ENCODE assay signal across 1 cellular context in the genomic region with DNA sequence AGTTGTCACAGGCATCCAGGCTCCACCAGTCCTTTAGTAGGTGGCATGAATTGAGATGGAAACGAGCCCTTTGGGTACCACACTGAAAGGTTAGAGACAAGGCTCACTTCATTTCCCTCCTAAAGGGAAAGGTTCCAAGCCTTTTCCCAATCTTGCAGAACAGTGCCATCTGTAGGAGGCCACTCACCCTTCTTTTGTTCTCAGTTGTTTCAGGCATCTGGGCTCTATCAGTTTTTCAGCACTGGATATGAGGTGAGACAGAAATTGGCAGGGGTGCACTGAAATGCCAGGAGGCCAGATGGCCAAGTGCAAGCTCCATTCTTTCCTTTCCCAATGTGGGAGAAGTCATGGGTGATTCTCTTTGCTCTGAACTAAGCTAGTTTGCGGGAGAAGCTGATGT.
TF ChIP-seq lines count a peak whose summit lies in the region.

No MANE protein-coding gene starts in this region.

TF ChIP-seq in H1, 55 proteins besides CTCF, POLR2A, EP300 and RAD21 (continued from another document):
- TF ChIP-seq RFX5 (IDR thresholded peaks at IDR 0.05; ENCODE audit: borderline replicate concordance, low read depth, low read length) (no peak), ZNF274 (IDR thresholded peaks at IDR 0.05; ENCODE audit: borderline replicate concordance, extremely low read depth, low read length) (no peak), TEAD4 (IDR thresholded peaks at IDR 0.05; ENCODE audit: low read depth, low read length) (no peak), CHD1 (IDR thresholded peaks at IDR 0.05; ENCODE audit: low read depth, low read length) (no peak)
